24 cellular contexts compared by ENCODE assay signal in the genomic region with DNA sequence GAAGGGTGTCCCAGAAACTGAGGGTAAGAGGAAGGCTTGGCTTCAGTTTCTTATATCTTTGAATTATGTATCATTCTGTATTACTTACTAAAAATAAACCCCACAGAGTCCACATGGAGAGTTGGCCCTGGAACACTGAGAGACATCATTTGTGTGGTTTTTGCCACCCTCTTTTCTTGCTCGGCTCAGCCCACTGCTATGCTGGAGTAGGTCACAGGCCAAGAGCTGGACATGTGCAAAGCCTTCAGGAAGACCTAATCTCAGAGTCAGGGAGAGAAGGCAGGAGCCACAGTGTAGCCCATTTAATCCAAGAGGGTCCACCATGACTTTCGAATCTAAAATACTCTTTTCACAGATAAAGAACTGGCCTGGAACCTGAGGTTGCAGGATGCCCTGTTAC. TPM values are rescaled to one million over a fixed set of nuclear protein-coding genes. Genes with fewer than 3 reads are reported as not detected.
"Had no signal": no experiment of that assay in that cellular context is flagged by ENCODE, and none has a peak within 500 bp of the region (broad histone marks: within the 10 kb centered on the region; RNA-seq: fewer than 3 reads in every experiment).

No MANE protein-coding gene starts in this region.

- ATAC-seq: activated naive CD8-positive, alpha-beta T cell treated with anti-CD3 and anti-CD28 coated beads, Interleukin-2, amount 50 U/mL, for 24 hours; lower lobe of right lung; SK-N-SH treated with all-trans-retinoic acid at 6 μM for 48 hours; stimulated activated naive CD8-positive, alpha-beta T cell treated with anti-CD3 and anti-CD28 coated beads, Interleukin-15, Interleukin-2, amounts not matched to agents 100 U/mL and 50 U/mL, for 24 hours; T-helper 17 cell had no signal

- H3K4me3 ChIP-seq: breast epithelium, colonic mucosa, heart right ventricle, lower lobe of right lung, ovary, prostate gland, thoracic aorta, uterus had no signal

- H3K27ac ChIP-seq: breast epithelium, colonic mucosa, lower lobe of right lung, ovary, prostate gland, thoracic aorta had no signal

- DNase-seq: activated CD4-positive, alpha-beta memory T cell treated with anti-CD3 and anti-CD28 coated beads, Interleukin-2, amount 10 ng/mL, durations not matched to agents 7 days and 5 days; activated CD4-positive, alpha-beta T cell treated with anti-CD3 and anti-CD28 coated beads for 1 hour; activated CD4-positive, alpha-beta T cell treated with anti-CD3 and anti-CD28 coated beads, Interleukin-2, amount 10 ng/mL, durations not matched to agents 7 days and 5 days; activated CD8-positive, alpha-beta memory T cell treated with anti-CD3 and anti-CD28 coated beads, Interleukin-2, amount 50 U/mL, for 48 hours; activated gamma-delta T cell treated with Interleukin-2 at 50 U/mL for 16 hours; activated naive CD8-positive, alpha-beta T cell treated with anti-CD3 and anti-CD28 coated beads, Interleukin-2, amount 50 U/mL, for 24 hours; activated T-cell treated with anti-CD3 and anti-CD28 coated beads, Interleukin-2, amount 50 U/mL, for 24 hours; amygdala; colonic mucosa; effector CD8-positive, alpha-beta T cell; foreskin fibroblast; heart right ventricle; lower lobe of right lung; nephron progenitor cell; ovary; stimulated activated CD4-positive, alpha-beta T cell treated with anti-CD3 and anti-CD28 coated beads, Interleukin-2, amount 100 ng/mL, for 48 hours; stimulated activated naive CD8-positive, alpha-beta T cell treated with anti-CD3 and anti-CD28 coated beads, Interleukin-15, Interleukin-2, amounts not matched to agents 100 U/mL and 50 U/mL, for 24 hours; T-helper 17 cell; T1000; uterus had no signal

- H3K36me3 ChIP-seq: breast epithelium, colonic mucosa, heart right ventricle, lower lobe of right lung, ovary, prostate gland, thoracic aorta, uterus had no signal

- H3K9me3 ChIP-seq: breast epithelium, colonic mucosa, heart right ventricle, lower lobe of right lung, ovary, prostate gland, thoracic aorta, uterus had no signal

- H3K4me1 ChIP-seq: breast epithelium, colonic mucosa, lower lobe of right lung, prostate gland, uterus had no signal

- H3K27me3 ChIP-seq: breast epithelium, colonic mucosa, heart right ventricle, ovary, uterus had no signal

RNA-seq across cellular contexts. Expression of a gene that starts 47.5 kb away (rescaled TPM):
- total RNA-seq: activated CD4-positive, alpha-beta T cell treated with anti-CD3 and anti-CD28 coated beads, Interleukin-2, amount 10 ng/mL, durations not matched to agents 7 days and 5 days had no signal
